Comparison of ENCODE assay signal across 1 cellular context in the genomic region with DNA sequence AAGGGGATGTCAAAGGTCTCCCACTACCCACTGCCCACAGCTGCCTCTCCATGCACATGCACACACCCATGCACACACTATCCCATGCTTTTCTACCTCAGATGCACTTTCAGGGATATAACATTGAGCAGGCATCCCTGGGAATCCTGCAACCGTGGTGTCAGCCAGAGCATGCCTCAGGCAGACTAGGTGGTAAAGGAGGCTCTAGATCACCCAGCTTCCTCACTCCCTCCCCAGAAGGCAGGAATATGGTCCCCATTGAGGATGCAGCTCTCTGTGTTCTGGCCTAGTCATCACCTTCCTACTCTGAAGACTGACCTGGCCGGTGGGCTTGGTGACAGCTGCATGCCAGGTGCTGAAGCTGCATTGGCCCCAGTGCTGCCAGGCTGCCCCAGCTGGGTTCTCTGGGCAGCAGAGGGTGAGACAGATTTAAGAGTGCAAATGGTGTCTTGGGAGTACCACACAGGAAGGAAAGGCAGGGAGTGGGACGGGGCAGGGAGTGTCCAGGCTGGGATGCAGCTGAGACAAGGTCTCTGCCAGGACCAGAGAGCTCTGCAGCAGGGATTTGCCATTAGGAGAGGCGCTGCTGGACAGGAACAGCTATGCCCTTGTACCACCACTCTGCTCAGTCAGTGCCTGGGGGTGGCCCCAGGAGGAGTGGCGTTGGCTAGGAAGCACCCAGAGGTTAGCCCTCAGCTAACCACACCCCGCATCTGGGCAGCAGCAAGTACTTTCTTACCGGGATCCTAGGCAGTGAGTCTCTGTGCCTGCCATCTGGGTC.
TF ChIP-seq lines count a peak whose summit lies in the region.

No MANE protein-coding gene starts in this region.

TF ChIP-seq in GM23338, 12 proteins besides CTCF, POLR2A, EP300 and RAD21 (continued from another document):
- TF ChIP-seq, protein P1, sequence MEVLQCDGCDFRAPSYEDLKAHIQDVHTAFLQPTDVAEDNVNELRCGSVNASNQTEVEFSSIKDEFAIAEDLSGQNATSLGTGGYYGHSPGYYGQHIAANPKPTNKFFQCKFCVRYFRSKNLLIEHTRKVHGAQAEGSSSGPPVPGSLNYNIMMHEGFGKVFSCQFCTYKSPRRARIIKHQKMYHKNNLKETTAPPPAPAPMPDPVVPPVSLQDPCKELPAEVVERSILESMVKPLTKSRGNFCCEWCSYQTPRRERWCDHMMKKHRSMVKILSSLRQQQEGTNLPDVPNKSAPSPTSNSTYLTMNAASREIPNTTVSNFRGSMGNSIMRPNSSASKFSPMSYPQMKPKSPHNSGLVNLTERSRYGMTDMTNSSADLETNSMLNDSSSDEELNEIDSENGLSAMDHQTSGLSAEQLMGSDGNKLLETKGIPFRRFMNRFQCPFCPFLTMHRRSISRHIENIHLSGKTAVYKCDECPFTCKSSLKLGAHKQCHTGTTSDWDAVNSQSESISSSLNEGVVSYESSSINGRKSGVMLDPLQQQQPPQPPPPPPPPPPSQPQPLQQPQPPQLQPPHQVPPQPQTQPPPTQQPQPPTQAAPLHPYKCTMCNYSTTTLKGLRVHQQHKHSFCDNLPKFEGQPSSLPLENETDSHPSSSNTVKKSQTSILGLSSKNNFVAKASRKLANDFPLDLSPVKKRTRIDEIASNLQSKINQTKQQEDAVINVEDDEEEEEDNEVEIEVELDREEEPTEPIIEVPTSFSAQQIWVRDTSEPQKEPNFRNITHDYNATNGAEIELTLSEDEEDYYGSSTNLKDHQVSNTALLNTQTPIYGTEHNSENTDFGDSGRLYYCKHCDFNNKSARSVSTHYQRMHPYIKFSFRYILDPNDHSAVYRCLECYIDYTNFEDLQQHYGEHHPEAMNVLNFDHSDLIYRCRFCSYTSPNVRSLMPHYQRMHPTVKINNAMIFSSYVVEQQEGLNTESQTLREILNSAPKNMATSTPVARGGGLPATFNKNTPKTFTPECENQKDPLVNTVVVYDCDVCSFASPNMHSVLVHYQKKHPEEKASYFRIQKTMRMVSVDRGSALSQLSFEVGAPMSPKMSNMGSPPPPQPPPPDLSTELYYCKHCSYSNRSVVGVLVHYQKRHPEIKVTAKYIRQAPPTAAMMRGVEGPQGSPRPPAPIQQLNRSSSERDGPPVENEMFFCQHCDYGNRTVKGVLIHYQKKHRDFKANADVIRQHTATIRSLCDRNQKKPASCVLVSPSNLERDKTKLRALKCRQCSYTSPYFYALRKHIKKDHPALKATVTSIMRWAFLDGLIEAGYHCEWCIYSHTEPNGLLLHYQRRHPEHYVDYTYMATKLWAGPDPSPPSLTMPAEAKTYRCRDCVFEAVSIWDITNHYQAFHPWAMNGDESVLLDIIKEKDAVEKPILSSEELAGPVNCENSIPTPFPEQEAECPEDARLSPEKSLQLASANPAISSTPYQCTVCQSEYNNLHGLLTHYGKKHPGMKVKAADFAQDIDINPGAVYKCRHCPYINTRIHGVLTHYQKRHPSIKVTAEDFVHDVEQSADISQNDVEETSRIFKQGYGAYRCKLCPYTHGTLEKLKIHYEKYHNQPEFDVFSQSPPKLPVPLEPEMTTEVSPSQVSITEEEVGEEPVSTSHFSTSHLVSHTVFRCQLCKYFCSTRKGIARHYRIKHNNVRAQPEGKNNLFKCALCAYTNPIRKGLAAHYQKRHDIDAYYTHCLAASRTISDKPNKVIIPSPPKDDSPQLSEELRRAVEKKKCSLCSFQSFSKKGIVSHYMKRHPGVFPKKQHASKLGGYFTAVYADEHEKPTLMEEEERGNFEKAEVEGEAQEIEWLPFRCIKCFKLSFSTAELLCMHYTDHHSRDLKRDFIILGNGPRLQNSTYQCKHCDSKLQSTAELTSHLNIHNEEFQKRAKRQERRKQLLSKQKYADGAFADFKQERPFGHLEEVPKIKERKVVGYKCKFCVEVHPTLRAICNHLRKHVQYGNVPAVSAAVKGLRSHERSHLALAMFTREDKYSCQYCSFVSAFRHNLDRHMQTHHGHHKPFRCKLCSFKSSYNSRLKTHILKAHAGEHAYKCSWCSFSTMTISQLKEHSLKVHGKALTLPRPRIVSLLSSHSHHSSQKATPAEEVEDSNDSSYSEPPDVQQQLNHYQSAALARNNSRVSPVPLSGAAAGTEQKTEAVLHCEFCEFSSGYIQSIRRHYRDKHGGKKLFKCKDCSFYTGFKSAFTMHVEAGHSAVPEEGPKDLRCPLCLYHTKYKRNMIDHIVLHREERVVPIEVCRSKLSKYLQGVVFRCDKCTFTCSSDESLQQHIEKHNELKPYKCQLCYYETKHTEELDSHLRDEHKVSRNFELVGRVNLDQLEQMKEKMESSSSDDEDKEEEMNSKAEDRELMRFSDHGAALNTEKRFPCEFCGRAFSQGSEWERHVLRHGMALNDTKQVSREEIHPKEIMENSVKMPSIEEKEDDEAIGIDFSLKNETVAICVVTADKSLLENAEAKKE (CRISPR knock-in tag; IDR thresholded peaks at IDR 0.05), result no peak
- TF ChIP-seq CREB1 (CRISPR knock-in tag; IDR thresholded peaks at IDR 0.05; ENCODE audit: low read depth), result no peak
- no peak for TF ChIP-seq REST (IDR thresholded peaks at IDR 0.05; ENCODE audit: unreplicated experiment)
- no peak for TF ChIP-seq EZH2 (IDR thresholded peaks at IDR 0.05; ENCODE audit: low read depth, unreplicated experiment)
- no peak for TF ChIP-seq NANOG (IDR thresholded peaks at IDR 0.05; ENCODE audit: borderline replicate concordance)
- TF ChIP-seq POLR2AphosphoS5 (IDR thresholded peaks at IDR 0.05; ENCODE audit: low read depth), result no peak
- no peak for TF ChIP-seq EZH2phosphoT487 (IDR thresholded peaks at IDR 0.05; ENCODE audit: unreplicated experiment)
- TF ChIP-seq ETS1 (IDR thresholded peaks at IDR 0.05), result no peak
- TF ChIP-seq ZNF114 (CRISPR knock-in tag; IDR thresholded peaks at IDR 0.05), result no peak
- no peak for TF ChIP-seq STAT1 (IDR thresholded peaks at IDR 0.05; ENCODE audit: unreplicated experiment)
TF ChIP-seq in GM23338: peak in this region for 0.
